ENCODE assay signal across 18 cellular contexts in genomic region chr1:3880429-3881190, GRCh38.
"Had no signal": no experiment of that assay in that cellular context is flagged by ENCODE, and none has a peak within 500 bp of the region (broad histone marks: within the 10 kb centered on the region; RNA-seq: fewer than 3 reads in every experiment).

No MANE protein-coding gene starts in this region.

- H3K27me3 Mint-ChIP-seq: activated naive CD4-positive, alpha-beta T cell treated with anti-CD3 and anti-CD28 coated beads, Interleukin-2, amount 10 ng/mL, durations not matched to agents 7 days and 5 days; memory B cell; stimulated activated naive CD8-positive, alpha-beta T cell treated with anti-CD3 and anti-CD28 coated beads, Interleukin-15, amount 100 ng/mL, for 72 hours had no signal

- H3K36me3 ChIP-seq: uterus had no signal

- H3K27me3 ChIP-seq: brain microvascular endothelial cell, dorsolateral prefrontal cortex, esophagus squamous epithelium, uterus had no signal

- H3K27ac ChIP-seq: brain microvascular endothelial cell, dorsolateral prefrontal cortex, esophagus squamous epithelium, thoracic aorta, uterus had no signal

- H3K9me3 Mint-ChIP-seq: memory B cell had no signal

- H3K4me1 Mint-ChIP-seq: memory B cell, nephron had no signal

- ATAC-seq: SK-N-SH treated with all-trans-retinoic acid at 6 μM for 48 hours; stimulated activated naive CD8-positive, alpha-beta T cell treated with anti-CD3 and anti-CD28 coated beads, Interleukin-15, amount 100 ng/mL, for 72 hours had no signal

- H3K4me3 ChIP-seq: dorsolateral prefrontal cortex, esophagus squamous epithelium, thoracic aorta, uterus had no signal

- H3K27ac Mint-ChIP-seq: memory B cell; nephron; T-helper 1 cell treated with Interleukin-12 subunit alpha and Interleukin-12 subunit beta and Interleukin-4 antibody, amounts not matched to agents 30 μg/mL and 1 μg/mL, for 36 hours had no signal

- DNase-seq: activated CD4-positive, alpha-beta T cell treated with anti-CD3 and anti-CD28 coated beads for 1 hour; activated CD4-positive, alpha-beta T cell treated with anti-CD3 and anti-CD28 coated beads, Interleukin-2, amount 50 U/mL, for 48 hours; activated CD8-positive, alpha-beta memory T cell treated with anti-CD3 and anti-CD28 coated beads, Interleukin-2, amount 50 U/mL, for 48 hours; activated naive CD4-positive, alpha-beta T cell treated with anti-CD3 and anti-CD28 coated beads, Interleukin-2, amount 10 ng/mL, durations not matched to agents 7 days and 5 days; amygdala; brain microvascular endothelial cell; cerebellar nuclear complex; esophagus squamous epithelium; foreskin fibroblast; stimulated activated CD4-positive, alpha-beta T cell treated with anti-CD3 and anti-CD28 coated beads, Interleukin-2, amount 100 ng/mL, for 48 hours; stimulated activated naive CD8-positive, alpha-beta T cell treated with anti-CD3 and anti-CD28 coated beads, Interleukin-15, amount 100 ng/mL, for 72 hours; uterus had no signal

- H3K4me1 ChIP-seq: esophagus squamous epithelium, uterus had no signal

- H3K4me3 Mint-ChIP-seq: activated naive CD4-positive, alpha-beta T cell treated with anti-CD3 and anti-CD28 coated beads, Interleukin-2, amount 10 ng/mL, durations not matched to agents 7 days and 5 days; memory B cell; nephron; T-helper 1 cell treated with Interleukin-12 subunit alpha and Interleukin-12 subunit beta and Interleukin-4 antibody, amounts not matched to agents 30 μg/mL and 1 μg/mL, for 36 hours had no signal
